ENCODE assay signal across 22 cellular contexts in genomic region chr12:132249747-132250478, GRCh38.
"Had no signal": no experiment of that assay in that cellular context is flagged by ENCODE, and none has a peak within 500 bp of the region (broad histone marks: within the 10 kb centered on the region; RNA-seq: fewer than 3 reads in every experiment).

No MANE protein-coding gene starts in this region.

- H3K27ac ChIP-seq: adrenal gland, WERI-Rb-1 had no signal

- H3K4me1 ChIP-seq: adrenal gland had no signal

- H3K27me3 ChIP-seq: adrenal gland had no signal

- H3K4me3 ChIP-seq: adrenal gland, SK-N-MC had no signal

- H3K36me3 ChIP-seq: adrenal gland, WERI-Rb-1 had no signal

- H3K9me3 ChIP-seq: adrenal gland had no signal

- ATAC-seq: activated CD4-positive, alpha-beta T cell treated with anti-CD3 and anti-CD28 coated beads for 36 hours; activated CD8-positive, alpha-beta T cell treated with anti-CD3 and anti-CD28 coated beads for 36 hours; PC-3 had no signal

- DNase-seq: activated CD4-positive, alpha-beta T cell treated with anti-CD3 and anti-CD28 coated beads for 36 hours; activated CD4-positive, alpha-beta T cell treated with anti-CD3 and anti-CD28 coated beads, Interleukin-2, amount 50 U/mL, for 1 hour; activated CD8-positive, alpha-beta memory T cell treated with anti-CD3 and anti-CD28 coated beads, Interleukin-2, amount 50 U/mL, for 48 hours; activated CD8-positive, alpha-beta T cell treated with anti-CD3 and anti-CD28 coated beads for 36 hours; activated naive CD4-positive, alpha-beta T cell treated with anti-CD3 and anti-CD28 coated beads, Interleukin-2, amount 50 U/mL, for 16 hours; activated naive CD8-positive, alpha-beta T cell treated with anti-CD3 and anti-CD28 coated beads, Interleukin-2, amount 10 ng/mL, durations not matched to agents 7 days and 5 days; activated T-cell treated with anti-CD3 and anti-CD28 coated beads, Interleukin-2, amount 50 U/mL, for 1 hour; adrenal gland; anterior cingulate cortex; caudate nucleus; KG1; NCI-H1092; NCI-H1417; NCI-H1930; NCI-H345; NCI-H510A; NCI-H526 treated with DMSO at 0.1 percent for 48 hours; NCI-H82; PC-3; T-helper 1 cell; WERI-Rb-1 had no signal
